In genomic region chr3:33886015-33886414, GRCh38 we compare ENCODE assay signal across 18 cellular contexts.
"Had no signal": no experiment of that assay in that cellular context is flagged by ENCODE, and none has a peak within 500 bp of the region (broad histone marks: within the 10 kb centered on the region; RNA-seq: fewer than 3 reads in every experiment).

No MANE protein-coding gene starts in this region.

- H3K4me1 Mint-ChIP-seq: stimulated activated memory B cell treated with anti-CD40 and anti-IgM and Interleukin-4, amounts not matched to agents 10 μg/mL and 1 μg/mL and 100 μg/mL, for 72 hours had no signal

- H3K9me3 ChIP-seq: gastrocnemius medialis, tibial artery had no signal

- H3K4me3 Mint-ChIP-seq: activated naive CD8-positive, alpha-beta T cell treated with anti-CD3 and anti-CD28 coated beads for 36 hours; activated T-helper 1 cell treated with anti-CD3 and anti-CD28 coated beads, Interleukin-12 subunit alpha, Interleukin-12 subunit beta, Interleukin-2, Interleukin-4 antibody, amounts not matched to agents 30 ng/mL and 10 ng/mL and 1 ng/mL, durations not matched to agents 14 hours and 24 hours and 36 hours; naive thymus-derived CD4-positive, alpha-beta T cell; stimulated activated memory B cell treated with anti-CD40 and anti-IgM and Interleukin-4, amounts not matched to agents 10 μg/mL and 1 μg/mL and 100 μg/mL, for 72 hours; T-helper 2 cell treated with Interferon-gamma antibody and Interleukin-4, amounts not matched to agents 5 μg/mL and 100 μg/mL, for 36 hours had no signal

- DNase-seq: activated CD4-positive, alpha-beta T cell treated with anti-CD3 and anti-CD28 coated beads, Interleukin-2, amount 50 U/mL, for 1 hour; activated naive CD8-positive, alpha-beta T cell treated with anti-CD3 and anti-CD28 coated beads for 36 hours; aorta; caudate nucleus; cortex of kidney; effector CD4-positive, alpha-beta T cell; gastrocnemius medialis; islet precursor cell; naive thymus-derived CD4-positive, alpha-beta T cell; stimulated activated CD4-positive, alpha-beta T cell treated with anti-CD3 and anti-CD28 coated beads, Interleukin-2, amount 100 ng/mL, for 48 hours; SW 1271; tibial artery had no signal

- H3K4me3 ChIP-seq: gastrocnemius medialis, lung, tibial artery had no signal

- ATAC-seq: activated CD4-positive, CD25-positive, alpha-beta regulatory T cell treated with anti-CD3 and anti-CD28 coated beads, Interleukin-2, amount 50 U/mL, for 24 hours; gastrocnemius medialis; naive thymus-derived CD4-positive, alpha-beta T cell had no signal

- H3K36me3 Mint-ChIP-seq: activated naive CD8-positive, alpha-beta T cell treated with anti-CD3 and anti-CD28 coated beads for 36 hours; naive thymus-derived CD4-positive, alpha-beta T cell; stimulated activated memory B cell treated with anti-CD40 and anti-IgM and Interleukin-4, amounts not matched to agents 10 μg/mL and 1 μg/mL and 100 μg/mL, for 72 hours had no signal

- H3K36me3 ChIP-seq: gastrocnemius medialis, tibial artery had no signal

- FAIRE-seq: endothelial cell of umbilical vein had no signal

- H3K27me3 ChIP-seq: gastrocnemius medialis, tibial artery had no signal

- H3K27me3 Mint-ChIP-seq: activated naive CD8-positive, alpha-beta T cell treated with anti-CD3 and anti-CD28 coated beads for 36 hours; stimulated activated memory B cell treated with anti-CD40 and anti-IgM and Interleukin-4, amounts not matched to agents 10 μg/mL and 1 μg/mL and 100 μg/mL, for 72 hours had no signal

- H3K27ac Mint-ChIP-seq: activated naive CD8-positive, alpha-beta T cell treated with anti-CD3 and anti-CD28 coated beads for 36 hours; activated T-helper 1 cell treated with anti-CD3 and anti-CD28 coated beads, Interleukin-12 subunit alpha, Interleukin-12 subunit beta, Interleukin-2, Interleukin-4 antibody, amounts not matched to agents 30 ng/mL and 10 ng/mL and 1 ng/mL, durations not matched to agents 14 hours and 24 hours and 36 hours; naive thymus-derived CD4-positive, alpha-beta T cell; stimulated activated memory B cell treated with anti-CD40 and anti-IgM and Interleukin-4, amounts not matched to agents 10 μg/mL and 1 μg/mL and 100 μg/mL, for 72 hours; T-helper 2 cell treated with Interferon-gamma antibody and Interleukin-4, amounts not matched to agents 5 μg/mL and 100 μg/mL, for 36 hours had no signal
